Comparison of ENCODE assay signal across 16 cellular contexts in genomic region chr1:221868894-221869293, GRCh38.
DNase-seq lines count a peak whose midpoint lies in the region; ATAC-seq, FAIRE-seq and TF ChIP-seq lines count a peak whose summit lies in the region.
"Had no signal": no experiment of that assay in that cellular context is flagged by ENCODE, and none has a peak within 500 bp of the region (broad histone marks: within the 10 kb centered on the region; RNA-seq: fewer than 3 reads in every experiment).

No MANE protein-coding gene starts in this region.

- H3K4me2 ChIP-seq in A549 (peak overlapping the region; percentile 54), HCT116 (ENCODE audit: low read length) (peak overlapping the region; percentile 10; the same call in 1 of the 2 replicates), SK-N-SH (0 out of 2 replicates have a peak overlapping the region, but pooled peaks have one; percentile 10), trophoblast cell (ENCODE audit: low read length) (no peak overlapping the region)
- H3K4me2 ChIP-seq: KMS-11 had no signal

- peak overlapping the region in 1 of 2 experiments; percentile 43; a peak in 2 of 6 replicates for H3K27ac ChIP-seq in A549
- H3K27ac ChIP-seq in HCT116 (ENCODE audit: low read depth, low read length) = no peak overlapping the region
- H3K27ac ChIP-seq in SK-N-SH (ENCODE audit: low read depth in 2 of 2, low read length in 1 of 2) = peak overlapping the region in 1 of 2 experiments; percentile 38; a peak in 2 of 4 replicates
- no peak overlapping the region for H3K27ac ChIP-seq in trophoblast cell (ENCODE audit: low read depth, low read length)
- H3K27ac ChIP-seq: KMS-11, parathyroid adenoma had no signal

- ATAC-seq in A549 = peak; percentile 59 to 88; a peak in 5 of 6 replicates
- no peak for ATAC-seq in HCT116
- ATAC-seq: Right ventricle myocardium inferior had no signal

- no peak overlapping the region for H3K23ac ChIP-seq in trophoblast cell (ENCODE audit: low read length)

- no peaks in the 10 kb centered on the region for H3K36me3 ChIP-seq in HCT116 (ENCODE audit: control insufficient read depth in 1 of 2, insufficient read depth in 2 of 2, low read length in 2 of 2)
- H3K36me3 ChIP-seq in SK-N-SH (replicated peaks in 1 of 2; ENCODE audit: control insufficient read depth in 1 of 2, insufficient read depth in 2 of 2, low read length in 1 of 2) = no peaks in the 10 kb centered on the region
- H3K36me3 ChIP-seq in BE2C = no peaks in the 10 kb centered on the region
- H3K36me3 ChIP-seq in trophoblast cell (ENCODE audit: control insufficient read depth in 1 of 2, insufficient read depth in 2 of 2, low read length in 2 of 2) = no peaks in the 10 kb centered on the region

- peaks cover 4% of the 10 kb centered on the region for H3K79me1 ChIP-seq in trophoblast cell (ENCODE audit: low read length)

- BruUV-seq in HCT116 (replicated peaks; lab: Mats Ljungman, UMichigan) = no TSS peak

- H3F3A ChIP-seq in SK-N-SH (replicated peaks; ENCODE audit: insufficient read depth) = no peaks in the 10 kb centered on the region

- H2BK12ac ChIP-seq in trophoblast cell (ENCODE audit: low read length) = no peak overlapping the region

- H3K14ac ChIP-seq in trophoblast cell (ENCODE audit: low read length) = no peak overlapping the region

- H3K27me3 ChIP-seq in HCT116 (ENCODE audit: insufficient read depth, low read length) (no peaks in the 10 kb centered on the region), SK-N-SH (ENCODE audit: insufficient read depth) (no peaks in the 10 kb centered on the region), BE2C (no peaks in the 10 kb centered on the region), trophoblast cell (ENCODE audit: insufficient read depth, low read length) (no peaks in the 10 kb centered on the region)

- intact Hi-C loops in HCT116 (cut with micrococcal nuclease) = no loop called here

- no peaks in the 10 kb centered on the region for H3K79me2 ChIP-seq in HCT116 (ENCODE audit: insufficient read depth, low read length)
- no peaks in the 10 kb centered on the region for H3K79me2 ChIP-seq in SK-N-SH (ENCODE audit: insufficient read depth)
- peaks cover 2% of the 10 kb centered on the region for H3K79me2 ChIP-seq in trophoblast cell (ENCODE audit: control insufficient read depth, insufficient read depth, low read length, poor library complexity)
- H3K79me2 ChIP-seq: parathyroid adenoma had no signal

- H2BK120ac ChIP-seq in trophoblast cell (ENCODE audit: insufficient read depth, low read length, poor library complexity) = no peak overlapping the region

- no peak overlapping the region for H4K8ac ChIP-seq in trophoblast cell (ENCODE audit: low read depth, low read length)

- peaks cover 19% of the 10 kb centered on the region for H3K4me1 ChIP-seq in A549
- peaks cover 0 to 7% of the 10 kb centered on the region in 2 experiments; a peak in 2 of 4 replicates for H3K4me1 ChIP-seq in HCT116 (ENCODE audit: control insufficient read depth in 1 of 2, insufficient read depth in 2 of 2, low read length in 2 of 2)
- H3K4me1 ChIP-seq in SK-N-SH (ENCODE audit: control insufficient read depth in 1 of 2, insufficient read depth in 2 of 2, low read depth in 1 of 2, low read length in 1 of 2) = peaks cover 5 to 9% of the 10 kb centered on the region in 2 experiments; a peak in 2 of 4 replicates
- peaks cover 14% of the 10 kb centered on the region for H3K4me1 ChIP-seq in BE2C
- H3K4me1 ChIP-seq in trophoblast cell (ENCODE audit: control insufficient read depth in 1 of 2, insufficient read depth in 2 of 2, low read length in 2 of 2) = peaks cover 3 to 4% of the 10 kb centered on the region in 2 experiments
- H3K4me1 ChIP-seq: parathyroid adenoma had no signal

- H4K12ac ChIP-seq in trophoblast cell (ENCODE audit: low read depth, low read length) = no peak overlapping the region

- DNase-seq in A549 (ENCODE audit: low read depth in 1 of 2, low spot score in 1 of 2) (peak; percentile 32 to 39), HCT116 (ENCODE audit: low read depth, low spot score) (no peak), SK-N-SH (no peak), fibroblast of pulmonary artery (ENCODE audit: low read depth) (peak; percentile 70), BE2C (no peak), trophoblast cell (no peak), activated T-cell treated with anti-CD3 and anti-CD28 coated beads for 4 hours (no peak)
- no peak for DNase-seq in activated CD8-positive, alpha-beta memory T cell treated with anti-CD3 and anti-CD28 coated beads, Interleukin-2, amount 50 U/mL, for 48 hours
- DNase-seq: activated T-cell treated with anti-CD3 and anti-CD28 coated beads, Interleukin-2, amount 50 U/mL, for 48 hours; GF-D8; NCI-H2171 treated with DMSO at 0.1 percent for 48 hours; substantia nigra had no signal

- H3K9ac ChIP-seq in HCT116 (ENCODE audit: low read length) (no peak overlapping the region), SK-N-SH (no peak overlapping the region), trophoblast cell (ENCODE audit: low read length) (no peak overlapping the region)
- H3K9ac ChIP-seq: KMS-11, parathyroid adenoma had no signal

- no peak overlapping the region for H2AFZ ChIP-seq in HCT116 (ENCODE audit: low read depth, low read length, poor library complexity, severe bottlenecking)
- no peak overlapping the region for H2AFZ ChIP-seq in SK-N-SH (ENCODE audit: low read depth)
- no peak overlapping the region for H2AFZ ChIP-seq in trophoblast cell (ENCODE audit: insufficient read depth, low read length, poor library complexity)
- H2AFZ ChIP-seq: parathyroid adenoma had no signal

- TF ChIP-seq RAD21 in A549 (conservative IDR thresholded peaks at IDR 0.05 in 1 of 2, IDR thresholded peaks at IDR 0.05 in 1 of 2) = no peak; a peak in 1 of 5 replicates
- no peak for TF ChIP-seq RAD21 in HCT116 (IDR thresholded peaks at IDR 0.05; ENCODE audit: low read depth)
- no peak for TF ChIP-seq RAD21 in SK-N-SH (IDR thresholded peaks at IDR 0.05; ENCODE audit: low read length)

- H3K9me2 ChIP-seq in HCT116 (ENCODE audit: insufficient read depth) (no peaks in the 10 kb centered on the region), SK-N-SH (no peaks in the 10 kb centered on the region)

- POLR2A ChIA-PET in A549 (lab: Yijun Ruan, JAX) = no interaction called here
- POLR2A ChIA-PET in HCT116 (lab: Charles Lee) = no interaction called here
- POLR2A ChIA-PET in SK-N-SH (lab: Yijun Ruan, JAX) = no interaction called here

- no peak for FAIRE-seq in A549 (lab: Jason Lieb, UNC)

- no peak overlapping the region for H2AK5ac ChIP-seq in trophoblast cell (ENCODE audit: low read length)

- RAD21 ChIA-PET in HCT116 (lab: Charles Lee; ENCODE audit: low non-redundant PET in 1 of 2, low total read pairs in 2 of 2, uncharacterized antibody in 2 of 2, unreplicated experiment in 2 of 2) = no interaction called here

- TF ChIP-seq CTCF in A549 (IDR thresholded peaks at IDR 0.05) (no peak), HCT116 (IDR thresholded peaks at IDR 0.05 in 2 of 3, conservative IDR thresholded peaks at IDR 0.05 in 1 of 3; ENCODE audit: borderline replicate concordance in 1 of 3, insufficient read depth in 1 of 3, low read depth in 2 of 3, low read length in 2 of 3) (no peak), SK-N-SH (IDR thresholded peaks at IDR 0.05) (no peak), fibroblast of pulmonary artery (IDR thresholded peaks at IDR 0.05; ENCODE audit: low read length, missing control alignments) (no peak), BE2C (IDR thresholded peaks at IDR 0.05; ENCODE audit: low read depth, low read length) (no peak)

- TF ChIP-seq EP300 in A549 (IDR thresholded peaks at IDR 0.05) (no peak; a peak in 1 of 5 replicates), SK-N-SH (IDR thresholded peaks at IDR 0.05; ENCODE audit: borderline replicate concordance in 1 of 2, low read depth in 1 of 2, low read length in 1 of 2) (peak in 1 of 2 experiments; percentile 44; a peak in 1 of 4 replicates)

- H3K4ac ChIP-seq in trophoblast cell (ENCODE audit: low read depth, low read length) = no peak overlapping the region

- no peak overlapping the region for H3K4me3 ChIP-seq in A549
- no peak overlapping the region for H3K4me3 ChIP-seq in HCT116 (replicated peaks in 1 of 2; ENCODE audit: low read depth in 1 of 2, low read length in 2 of 2)
- H3K4me3 ChIP-seq in SK-N-SH (ENCODE audit: low read depth in 2 of 2, low read length in 1 of 2) = no peak overlapping the region
- H3K4me3 ChIP-seq in fibroblast of pulmonary artery (replicated peaks; ENCODE audit: low read depth, low read length) = no peak overlapping the region
- H3K4me3 ChIP-seq in BE2C (ENCODE audit: low read depth, low read length) = no peak overlapping the region
- no peak overlapping the region for H3K4me3 ChIP-seq in trophoblast cell (ENCODE audit: low read depth, low read length)
- H3K4me3 ChIP-seq: lung had no signal

- TF ChIP-seq POLR2A in A549 (IDR thresholded peaks at IDR 0.05; ENCODE audit: low read length) (no peak), HCT116 (IDR thresholded peaks at IDR 0.05; ENCODE audit: borderline replicate concordance, extremely low read depth, insufficient read depth, insufficient read length) (no peak)

- CTCF ChIA-PET in A549 (lab: Yijun Ruan, JAX) = interaction anchor here (1.1 to 2.0 kb wide), 2 partner anchors 139 to 141 kb away, joined by 3 to 6 read pairs; no protein-coding TSS in a partner anchor
- CTCF ChIA-PET in HCT116 (lab: Charles Lee) = interaction anchor here (1.2 kb wide), 1 partner anchor 13 kb away, joined by 3 read pairs; no protein-coding TSS in a partner anchor
- CTCF ChIA-PET in SK-N-SH (lab: Yijun Ruan, JAX) = interaction anchor here (1.4 kb wide), 1 partner anchor 15 kb away, joined by 3 read pairs; no protein-coding TSS in a partner anchor

- H4K20me1 ChIP-seq in HCT116 (ENCODE audit: insufficient read depth) (no peaks in the 10 kb centered on the region), SK-N-SH (ENCODE audit: insufficient read depth) (no peaks in the 10 kb centered on the region)

- H3K18ac ChIP-seq in trophoblast cell (ENCODE audit: low read length) = no peak overlapping the region

- no peak overlapping the region for H4K91ac ChIP-seq in trophoblast cell (ENCODE audit: low read depth, low read length)

- H2BK5ac ChIP-seq in trophoblast cell (ENCODE audit: low read depth, low read length, poor library complexity) = no peak overlapping the region

- H3K9me3 ChIP-seq in A549 = no peaks in the 10 kb centered on the region
- no peaks in the 10 kb centered on the region for H3K9me3 ChIP-seq in HCT116 (ENCODE audit: control insufficient read depth in 1 of 2, insufficient read depth in 1 of 2, low read depth in 1 of 2, low read length in 2 of 2)
- no peaks in the 10 kb centered on the region for H3K9me3 ChIP-seq in SK-N-SH
- no peaks in the 10 kb centered on the region for H3K9me3 ChIP-seq in BE2C
- H3K9me3 ChIP-seq in trophoblast cell (ENCODE audit: insufficient read depth, low read depth, low read length) = no peaks in the 10 kb centered on the region

TF ChIP-seq in A549, 52 proteins besides CTCF, POLR2A, EP300 and RAD21 (continues in another document):
- TF ChIP-seq ZNF302 (CRISPR knock-in tag; IDR thresholded peaks at IDR 0.05) = no peak
- no peak for TF ChIP-seq RFX5 (IDR thresholded peaks at IDR 0.05)
- TF ChIP-seq SREBF2 (IDR thresholded peaks at IDR 0.05) = no peak

TF ChIP-seq in SK-N-SH, 30 proteins besides CTCF, POLR2A, EP300 and RAD21 (continues in another document):
- TF ChIP-seq SIN3A (IDR thresholded peaks at IDR 0.05; ENCODE audit: borderline replicate concordance, low read depth, low read length) (no peak), ELF1 (IDR thresholded peaks at IDR 0.05) (no peak), NRF1 (IDR thresholded peaks at IDR 0.05; ENCODE audit: low read depth, low read length) (no peak)

Comparison
In these comparisons a context has a peak if more than half of its experiments do, and no peak if none do; other contexts are left out.
1. DNase-seq: peak in A549 (2 of 2) and fibroblast of pulmonary artery (single experiment); none in HCT116 (single experiment), SK-N-SH (single experiment), BE2C (single experiment), trophoblast cell (0 of 2), activated CD8-positive, alpha-beta memory T cell treated with anti-CD3 and anti-CD28 coated beads, Interleukin-2, amount 50 U/mL, for 48 hours (single experiment) and activated T-cell treated with anti-CD3 and anti-CD28 coated beads for 4 hours (single experiment).
2. Of the 12 proteins assayed by ChIP-seq in both A549 and SK-N-SH: peak only in A549: MAX and SMC3; only in SK-N-SH: PBX3; in both: FOSL2; in neither: 7; mixed calls (peak in some experiments, not most) for 1.